In genomic region chr2:23691106-23691470, GRCh38 we compare ENCODE assay signal across 19 cellular contexts.
"Had no signal": no experiment of that assay in that cellular context is flagged by ENCODE, and none has a peak within 500 bp of the region (broad histone marks: within the 10 kb centered on the region; RNA-seq: fewer than 3 reads in every experiment).

No MANE protein-coding gene starts in this region.

- H3K4me1 ChIP-seq: gastroesophageal sphincter had no signal

- ATAC-seq: effector memory CD8-positive, alpha-beta T cell; gastroesophageal sphincter; naive thymus-derived CD4-positive, alpha-beta T cell had no signal

- H3K9me3 ChIP-seq: gastroesophageal sphincter, tibial nerve had no signal

- H3K27me3 ChIP-seq: gastroesophageal sphincter, tibial nerve had no signal

- DNase-seq: activated CD4-positive, alpha-beta T cell treated with anti-CD3 and anti-CD28 coated beads for 4 hours; activated CD4-positive, alpha-beta T cell treated with anti-CD3 and anti-CD28 coated beads, Interleukin-2, amount 50 U/mL, for 48 hours; activated CD8-positive, alpha-beta memory T cell treated with anti-CD3 and anti-CD28 coated beads for 24 hours; activated gamma-delta T cell treated with Interleukin-2 at 50 U/mL for 16 hours; activated naive CD4-positive, alpha-beta T cell treated with anti-CD3 and anti-CD28 coated beads, Interleukin-2, amount 50 U/mL, for 16 hours; activated T-cell treated with anti-CD3 and anti-CD28 coated beads, Interleukin-2, amount 50 U/mL, for 1 hour; amniotic stem cell; caudate nucleus; cortex of kidney; effector memory CD8-positive, alpha-beta T cell; erythroblast; hypothalamus; immature natural killer cell; naive thymus-derived CD4-positive, alpha-beta T cell; retina; stimulated activated naive CD4-positive, alpha-beta T cell had no signal

- H3K4me3 ChIP-seq: gastroesophageal sphincter, lung, tibial nerve had no signal
